Comparison of ENCODE assay signal across 22 cellular contexts in the genomic region with DNA sequence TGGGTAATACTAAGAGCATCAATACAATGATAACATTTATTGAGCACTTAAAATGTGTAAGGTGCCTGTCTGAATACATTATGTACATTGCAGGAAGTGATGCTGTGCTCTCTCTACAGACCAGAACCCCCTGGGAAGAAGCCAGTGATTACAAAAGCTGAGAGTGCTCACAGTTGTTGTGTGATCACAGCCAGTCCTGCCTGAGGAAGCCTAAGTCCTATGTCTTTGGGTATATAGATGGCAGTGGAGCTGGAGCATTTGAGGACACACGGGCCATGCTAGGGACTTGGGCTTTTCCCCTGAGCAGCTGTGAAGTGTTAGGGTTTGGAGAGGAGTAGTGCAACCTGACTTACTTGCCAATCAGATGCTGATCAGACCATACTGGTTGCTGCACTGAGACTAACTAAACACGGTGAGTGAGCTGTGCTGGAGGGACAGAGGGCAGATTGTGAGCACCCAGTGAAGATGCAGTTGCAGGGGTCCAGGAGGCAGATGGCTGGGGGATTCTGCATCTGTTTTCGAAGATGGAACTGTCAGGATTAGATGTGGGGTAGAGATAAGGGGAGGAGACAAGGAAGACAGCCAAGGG.
A peak's percentile ranks its signal among the peaks of the same experiment; 100 is the strongest.
DNase-seq lines count a peak whose midpoint lies in the region; TF ChIP-seq lines count a peak whose summit lies in the region.
"Had no signal": no experiment of that assay in that cellular context is flagged by ENCODE, and none has a peak within 500 bp of the region (broad histone marks: within the 10 kb centered on the region; RNA-seq: fewer than 3 reads in every experiment).

No MANE protein-coding gene starts in this region.

- peak; percentile 33 for DNase-seq in NCI-H2171 treated with DMSO at 0.1 percent for 48 hours (lab: John Stamatoyannopoulos, UW)
- DNase-seq in NCI-H2171 (lab: John Stamatoyannopoulos, UW) = no peak
- DNase-seq in NCI-H82 treated with DMSO at 0.1 percent for 48 hours (lab: John Stamatoyannopoulos, UW; ENCODE audit: unreplicated experiment) = peak; percentile 37
- DNase-seq in fibroblast of pulmonary artery (ENCODE audit: low read depth) = peak; percentile 13
- no peak for DNase-seq in NCI-H1092 treated with DMSO at 0.1 percent for 48 hours (lab: John Stamatoyannopoulos, UW)
- DNase-seq in NCI-H2029 (lab: John Stamatoyannopoulos, UW) = no peak
- DNase-seq in COR-L47 (lab: John Stamatoyannopoulos, UW) = no peak
- DNase-seq: activated CD4-positive, alpha-beta T cell treated with anti-CD3 and anti-CD28 coated beads for 36 hours; activated CD8-positive, alpha-beta T cell treated with anti-CD3 and anti-CD28 coated beads, Interleukin-2, amount 10 ng/mL, durations not matched to agents 7 days and 5 days; activated gamma-delta T cell; activated naive CD8-positive, alpha-beta T cell treated with anti-CD3 and anti-CD28 coated beads, Interleukin-2, amount 50 U/mL, for 24 hours; activated T-cell treated with anti-CD3 and anti-CD28 coated beads for 4 hours; kidney glomerular epithelial cell; NCI-H1092; NCI-H187; NCI-H2227 treated with DMSO at 0.1 percent for 48 hours; nucleus accumbens; stimulated activated naive CD4-positive, alpha-beta T cell treated with Interleukin-2 at 50 U/mL for 16 hours; T-helper 2 cell; testis had no signal

- H3K27ac ChIP-seq in neutrophil = peak overlapping the region; percentile 23
- H3K27ac ChIP-seq: 22Rv1, testis had no signal

- TF ChIP-seq CTCF in fibroblast of pulmonary artery (IDR thresholded peaks at IDR 0.05; ENCODE audit: low read length, missing control alignments) = no peak
- TF ChIP-seq CTCF in neutrophil (IDR thresholded peaks at IDR 0.05) = no peak

- H3K4me3 ChIP-seq in fibroblast of pulmonary artery (replicated peaks; ENCODE audit: low read depth, low read length) = no peak overlapping the region
- no peak overlapping the region for H3K4me3 ChIP-seq in neutrophil (ENCODE audit: low read depth in 1 of 2, low read length in 1 of 2)
- H3K4me3 ChIP-seq: testis had no signal

- peaks cover 40% of the 10 kb centered on the region for H3K36me3 ChIP-seq in neutrophil

- H3K4me1 ChIP-seq in neutrophil (ENCODE audit: control insufficient read depth in 1 of 2, insufficient read depth in 1 of 2, low read depth in 1 of 2, low read length in 1 of 2) = peaks cover 39 to 44% of the 10 kb centered on the region in 2 experiments
- H3K4me1 ChIP-seq: testis had no signal

- no peaks in the 10 kb centered on the region for H3K9me3 ChIP-seq in neutrophil
- H3K9me3 ChIP-seq: testis had no signal

- no peaks in the 10 kb centered on the region for H3K27me3 ChIP-seq in neutrophil
- H3K27me3 ChIP-seq: testis had no signal

Comparison
In these comparisons a context has a peak if more than half of its experiments do, and no peak if none do; other contexts are left out.
1. DNase-seq: peak in NCI-H2171 treated with DMSO at 0.1 percent for 48 hours (single experiment), NCI-H82 treated with DMSO at 0.1 percent for 48 hours (single experiment) and fibroblast of pulmonary artery (single experiment); none in NCI-H2171 (single experiment), NCI-H1092 treated with DMSO at 0.1 percent for 48 hours (single experiment), NCI-H2029 (single experiment) and COR-L47 (single experiment).